ENCODE assay signal across 8 cellular contexts in the genomic region with DNA sequence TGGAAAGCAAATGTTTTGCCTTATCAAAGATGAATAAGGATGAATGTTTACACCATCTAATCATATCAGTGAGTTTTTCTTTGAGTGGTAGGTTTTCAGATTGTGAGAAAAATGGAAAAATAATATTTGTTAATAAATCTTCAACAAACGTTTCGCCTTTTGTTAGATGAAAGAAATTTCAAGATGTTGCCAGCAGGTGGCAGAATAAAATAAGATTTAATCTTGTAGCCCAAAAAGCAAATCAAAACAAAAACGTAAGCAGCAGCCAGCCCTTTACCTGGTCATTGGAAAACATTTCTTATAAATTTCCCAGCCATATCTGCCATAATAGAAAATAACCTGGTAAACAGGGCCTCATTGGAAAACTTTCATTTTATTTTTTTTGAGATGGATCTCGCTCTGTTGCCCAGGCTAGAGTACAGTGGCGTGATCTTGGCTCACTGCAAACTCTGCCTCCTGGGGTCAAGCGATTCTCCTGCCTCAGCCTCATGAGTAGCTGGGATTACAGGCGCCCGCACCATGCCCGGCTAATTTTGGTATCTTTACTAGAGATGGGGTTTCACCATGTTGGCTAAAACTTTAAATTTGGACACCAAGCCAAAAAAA.
DNase-seq lines count a peak whose midpoint lies in the region; ATAC-seq and TF ChIP-seq lines count a peak whose summit lies in the region.

No MANE protein-coding gene starts in this region.

- POLR2A ChIA-PET in GM10248 (lab: Yijun Ruan, JAX): no interaction called here

- no peaks in the 10 kb centered on the region for H3K9me3 ChIP-seq in adipocyte (ENCODE audit: control insufficient read depth, low read length)
- no peaks in the 10 kb centered on the region for H3K9me3 ChIP-seq in tibial artery

- H3K9ac ChIP-seq in adipocyte (ENCODE audit: low read length): no peak overlapping the region

- DNase-seq in ACHN (peak; percentile 74), GM10248 (ENCODE audit: extremely low spot score) (peak; percentile 69), NCI-H2107 (lab: John Stamatoyannopoulos, UW) (peak; percentile 73), adipocyte (ENCODE audit: low read depth) (peak; percentile 89), iPS-NIHi7 (ENCODE audit: extremely low spot score) (peak; percentile 46), tibial artery (no peak), T1000 (lab: John Stamatoyannopoulos, UW) (no peak)

- CTCF ChIA-PET in GM10248 (lab: Yijun Ruan, JAX): interaction anchor here (1.0 to 8.5 kb wide), 9 partner anchors 9 to 98 kb away, joined by 3 to 67 read pairs (median 7); partner anchors contain the start of genes RHOF and TMEM120B

- peaks cover under 1% of the 10 kb centered on the region for H3K27me3 ChIP-seq in adipocyte (replicated peaks; ENCODE audit: control insufficient read depth, insufficient read depth, low read length)
- H3K27me3 ChIP-seq in tibial artery: peaks cover 0 to 5% of the 10 kb centered on the region in 2 donors

- peak; percentile 44 for TF ChIP-seq CTCF in GM10248 (IDR thresholded peaks at IDR 0.05; ENCODE audit: control extremely low read depth, extremely low read depth, low read depth, missing control alignments)
- peak; percentile 48 to 89 for TF ChIP-seq CTCF in tibial artery (IDR thresholded peaks at IDR 0.05)

- H3K36me3 ChIP-seq in adipocyte (ENCODE audit: control insufficient read depth, insufficient read depth, low read length, severe bottlenecking): no peaks in the 10 kb centered on the region
- H3K36me3 ChIP-seq in tibial artery: no peaks in the 10 kb centered on the region

- H3K4me1 ChIP-seq in adipocyte (ENCODE audit: control insufficient read depth, insufficient read depth, low read length) (peaks cover 6% of the 10 kb centered on the region), tibial artery (peaks cover 0 to 6% (median 1%) of the 10 kb centered on the region in 4 donors)

- in situ Hi-C loops in ACHN (cut with HindIII; ENCODE audit: low pct_ligation_motif_present, low pct_unique_long_range_greater_than_20kb, low sequenced_read_pairs): no loop called here

- ATAC-seq in HG03378 (IDR thresholded peaks at IDR 0.05; ENCODE audit: unreplicated experiment): no peak

- H3K4me3 ChIP-seq in adipocyte (ENCODE audit: low read length) (no peak overlapping the region), tibial artery (no peak overlapping the region)

- intact Hi-C loops in tibial artery (cut with DNase I; ENCODE audit: low total_unique reads): loop anchor here (5.0 to 10.0 kb wide), 3 partner anchors 75 to 198 kb away; partner anchors contain the start of gene RHOF

- no peak overlapping the region for H3K27ac ChIP-seq in tibial artery

Comparison
In these comparisons a context has a peak if more than half of its experiments do, and no peak if none do; other contexts are left out.
1. DNase-seq: peak in ACHN (single experiment), GM10248 (single experiment), NCI-H2107 (single experiment), adipocyte (single experiment) and iPS-NIHi7 (single experiment); none in tibial artery (0 of 2) and T1000 (single experiment).